Comparison of ENCODE assay signal across 10 cellular contexts in genomic region chr19:10514211-10515145, GRCh38. TPM values are rescaled to one million over a fixed set of nuclear protein-coding genes. Genes with fewer than 3 reads are reported as not detected.
DNase-seq lines count a peak whose midpoint lies in the region; ATAC-seq and TF ChIP-seq lines count a peak whose summit lies in the region.
"Had no signal": no experiment of that assay in that cellular context is flagged by ENCODE, and none has a peak within 500 bp of the region (broad histone marks: within the 10 kb centered on the region; RNA-seq: fewer than 3 reads in every experiment).

No MANE protein-coding gene starts in this region.

- peak overlapping the region; percentile 41 for H3K4me3 Mint-ChIP-seq in activated naive CD4-positive, alpha-beta T cell treated with anti-CD3 and anti-CD28 coated beads, Interleukin-2, amount 10 ng/mL, durations not matched to agents 7 days and 5 days
- H3K4me3 Mint-ChIP-seq in type B pancreatic cell = peak overlapping the region; percentile 14

- H3K9me3 Mint-ChIP-seq in activated naive CD4-positive, alpha-beta T cell treated with anti-CD3 and anti-CD28 coated beads, Interleukin-2, amount 10 ng/mL, durations not matched to agents 7 days and 5 days = no peaks in the 10 kb centered on the region
- H3K9me3 Mint-ChIP-seq in type B pancreatic cell = no peaks in the 10 kb centered on the region

- intact Hi-C loops in Right ventricle myocardium inferior (cut with DNase I) = no loop called here

- no peak overlapping the region for H3K27ac ChIP-seq in cardiac muscle cell
- peak overlapping the region; percentile 65 for H3K27ac ChIP-seq in layer of hippocampus (ENCODE audit: low read depth, low read length)

- no peaks in the 10 kb centered on the region for H3K9me3 ChIP-seq in cardiac muscle cell (ENCODE audit: low read depth)

- no peaks in the 10 kb centered on the region for H3K36me3 ChIP-seq in cardiac muscle cell

- TF ChIP-seq CTCF in cardiac muscle cell (IDR thresholded peaks at IDR 0.05; ENCODE audit: low read depth, low read length) = no peak
- no peak for TF ChIP-seq CTCF in type B pancreatic cell (conservative IDR thresholded peaks at IDR 0.05)

- H3K27me3 ChIP-seq in cardiac muscle cell = peaks cover 73% of the 10 kb centered on the region
- peaks cover 6% of the 10 kb centered on the region for H3K27me3 ChIP-seq in layer of hippocampus (ENCODE audit: control insufficient read depth, insufficient read depth, low read length)

- peaks cover 7% of the 10 kb centered on the region for H3K4me1 ChIP-seq in cardiac muscle cell (ENCODE audit: low read depth)

- H3K27me3 Mint-ChIP-seq in activated naive CD4-positive, alpha-beta T cell treated with anti-CD3 and anti-CD28 coated beads, Interleukin-2, amount 10 ng/mL, durations not matched to agents 7 days and 5 days = peaks cover 95% of the 10 kb centered on the region
- peaks cover 49% of the 10 kb centered on the region for H3K27me3 Mint-ChIP-seq in type B pancreatic cell

- peaks cover 2% of the 10 kb centered on the region for H3K36me3 Mint-ChIP-seq in activated naive CD4-positive, alpha-beta T cell treated with anti-CD3 and anti-CD28 coated beads, Interleukin-2, amount 10 ng/mL, durations not matched to agents 7 days and 5 days
- H3K36me3 Mint-ChIP-seq in type B pancreatic cell = no peaks in the 10 kb centered on the region

- CTCF ChIA-PET in activated naive CD4-positive, alpha-beta T cell treated with anti-CD3 and anti-CD28 coated beads, Interleukin-2, amount 10 ng/mL, durations not matched to agents 7 days and 5 days (lab: Charles Lee) = no interaction called here

- H3K4me1 Mint-ChIP-seq in activated naive CD4-positive, alpha-beta T cell treated with anti-CD3 and anti-CD28 coated beads, Interleukin-2, amount 10 ng/mL, durations not matched to agents 7 days and 5 days = peaks cover 41% of the 10 kb centered on the region
- H3K4me1 Mint-ChIP-seq in type B pancreatic cell (ENCODE audit: unreplicated experiment) = peaks cover 22% of the 10 kb centered on the region

- ATAC-seq in Right ventricle myocardium inferior = no peak
- ATAC-seq in HG03095 (IDR thresholded peaks at IDR 0.05; ENCODE audit: unreplicated experiment) = no peak

- H3K4me3 ChIP-seq in cardiac muscle cell = peak overlapping the region; percentile 8

- DNase-seq in cardiac muscle cell (ENCODE audit: low read depth in 1 of 2, low spot score in 1 of 2) (peak in 1 of 2 donors; percentile 23), Right ventricle myocardium inferior (ENCODE audit: missing footprints) (no peak), type B pancreatic cell (ENCODE audit: extremely low spot score, unreplicated experiment) (no peak), AG08396 (ENCODE audit: low spot score) (no peak), HK-2 (ENCODE audit: unreplicated experiment) (no peak)
- DNase-seq in activated naive CD4-positive, alpha-beta T cell treated with anti-CD3 and anti-CD28 coated beads, Interleukin-2, amount 10 ng/mL, durations not matched to agents 7 days and 5 days = peak; percentile 68
- DNase-seq: ACHN, NCI-H1694 had no signal

- H3K27ac Mint-ChIP-seq in activated naive CD4-positive, alpha-beta T cell treated with anti-CD3 and anti-CD28 coated beads, Interleukin-2, amount 10 ng/mL, durations not matched to agents 7 days and 5 days = no peak overlapping the region
- no peak overlapping the region for H3K27ac Mint-ChIP-seq in type B pancreatic cell

RNA-seq across cellular contexts. Expression of gene S1PR5, which starts 2.8 kb away (rescaled TPM):
- total RNA-seq in cardiac muscle cell (0.60 and 0.63 TPM in 2 replicates), Right ventricle myocardium inferior (0.27 TPM), type B pancreatic cell (ENCODE audit: low replicate concordance) (0.21 and 1.1 TPM in 2 replicates)
- 0.75 TPM in 1 of 2 replicates, not detected in the other for polyA plus RNA-seq in cardiac muscle cell

RNA-seq across cellular contexts. Expression of gene KEAP1, which starts 11.3 kb away (rescaled TPM):
- total RNA-seq in cardiac muscle cell (70.5 and 73.6 TPM in 2 replicates), Right ventricle myocardium inferior (82.8 TPM), type B pancreatic cell (ENCODE audit: low replicate concordance) (49.7 and 71.2 TPM in 2 replicates)
- polyA plus RNA-seq in cardiac muscle cell = 85.5 and 92.5 TPM in 2 replicates

RNA-seq across cellular contexts. Expression of gene ATG4D, which starts 29.2 kb away (rescaled TPM):
- total RNA-seq in cardiac muscle cell (67.0 and 67.3 TPM in 2 replicates), Right ventricle myocardium inferior (47.6 TPM), type B pancreatic cell (ENCODE audit: low replicate concordance) (35.8 and 44.6 TPM in 2 replicates)
- polyA plus RNA-seq in cardiac muscle cell = 69.0 and 74.0 TPM in 2 replicates

RNA-seq across cellular contexts. Expression of gene KRI1, which starts 51.3 kb away (rescaled TPM):
- total RNA-seq in cardiac muscle cell (15.3 and 28.3 TPM in 2 replicates), Right ventricle myocardium inferior (10.8 TPM), type B pancreatic cell (ENCODE audit: low replicate concordance) (19.0 and 34.4 TPM in 2 replicates)
- polyA plus RNA-seq in cardiac muscle cell = 26.1 and 34.9 TPM in 2 replicates

RNA-seq across cellular contexts. Expression of gene CDKN2D, which starts 54.3 kb away (rescaled TPM):
- total RNA-seq in cardiac muscle cell = 11.1 and 15.3 TPM in 2 replicates
- 17.6 and 33.4 TPM in 2 replicates for polyA plus RNA-seq in cardiac muscle cell
- 9.9 TPM for total RNA-seq in Right ventricle myocardium inferior
- total RNA-seq in type B pancreatic cell (ENCODE audit: low replicate concordance) = 4.8 and 6.5 TPM in 2 replicates
